Comparison of ENCODE assay signal across 8 cellular contexts in the genomic region with DNA sequence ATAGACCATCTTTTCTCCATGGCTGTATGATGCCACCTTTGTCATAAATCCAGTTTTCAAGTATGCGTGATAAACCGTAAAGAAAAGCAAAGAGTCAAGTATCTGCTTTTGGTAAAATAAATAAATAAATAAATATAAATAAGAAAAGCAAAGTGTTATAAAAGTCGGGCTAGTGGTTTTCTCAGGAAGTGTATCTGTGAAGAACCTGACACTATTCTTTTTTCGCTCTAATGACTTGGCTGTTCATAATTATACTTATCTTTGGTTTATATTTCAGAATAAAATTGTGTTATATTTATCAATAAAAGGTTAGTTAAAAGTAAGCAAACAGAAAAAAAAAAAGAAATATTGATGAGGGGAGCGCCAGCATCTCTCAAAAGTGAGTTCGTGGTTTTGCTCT. TPM values are rescaled to one million over a fixed set of nuclear protein-coding genes. Genes with fewer than 3 reads are reported as not detected.
DNase-seq lines count a peak whose midpoint lies in the region; TF ChIP-seq lines count a peak whose summit lies in the region.

No MANE protein-coding gene starts in this region.

- H3K9me2 ChIP-seq in OCI-LY7 (ENCODE audit: insufficient read depth, low read length), result no peaks in the 10 kb centered on the region

- H3K27me3 ChIP-seq in endodermal cell (ENCODE audit: control insufficient read depth, insufficient read depth, low read length, poor library complexity, severe bottlenecking), result no peaks in the 10 kb centered on the region
- no peaks in the 10 kb centered on the region for H3K27me3 ChIP-seq in neuron (ENCODE audit: insufficient read depth, low read length)

- H3K4me1 ChIP-seq in OCI-LY7 (ENCODE audit: insufficient read depth, low read length, poor library complexity, severe bottlenecking), result peaks cover 18% of the 10 kb centered on the region
- no peaks in the 10 kb centered on the region for H3K4me1 ChIP-seq in endodermal cell (ENCODE audit: control insufficient read depth, insufficient read depth, low read length)
- peaks cover 2% of the 10 kb centered on the region for H3K4me1 ChIP-seq in neuron (ENCODE audit: insufficient read depth, low read length)

- peaks cover 21% of the 10 kb centered on the region; the same call in 1 of the 2 replicates for H3K9me3 ChIP-seq in OCI-LY7 (ENCODE audit: low read length)
- peaks cover 21% of the 10 kb centered on the region for H3K9me3 ChIP-seq in endodermal cell (ENCODE audit: control insufficient read depth, low read length)
- H3K9me3 ChIP-seq in neuron (ENCODE audit: low read length), result peaks cover 7% of the 10 kb centered on the region

- H3K79me2 ChIP-seq in OCI-LY7 (ENCODE audit: insufficient read depth, low read depth, low read length), result 0 out of 2 replicates have a peak, but pooled peaks cover 3% of the 10 kb centered on the region

- WGBS in endodermal cell (ENCODE audit: insufficient coverage in 1 of 2, insufficient read length in 1 of 2), 2 experiments, result 53 to 61% methylated on average over 2 to 4 of the region's 6 CpGs

- no peak for TF ChIP-seq CTCF in CD14-positive monocyte (IDR thresholded peaks at IDR 0.05)
- TF ChIP-seq CTCF in OCI-LY7 (conservative IDR thresholded peaks at IDR 0.05; ENCODE audit: low read length), result no peak
- no peak for TF ChIP-seq CTCF in endodermal cell (conservative IDR thresholded peaks at IDR 0.05)

- H2AFZ ChIP-seq in OCI-LY7 (ENCODE audit: low read length), result peak overlapping the region; percentile 90
- peak overlapping the region; percentile 98 for H2AFZ ChIP-seq in neuron (ENCODE audit: low read depth, low read length)

- peak overlapping the region; percentile 71 for H3K4me3 ChIP-seq in OCI-LY7 (ENCODE audit: low read depth, low read length, poor library complexity, severe bottlenecking)
- peak overlapping the region; percentile 91 for H3K4me3 ChIP-seq in endodermal cell (ENCODE audit: low read length)
- peak overlapping the region; percentile 77 for H3K4me3 ChIP-seq in neuron (ENCODE audit: low read length)

- peak overlapping the region; percentile 82 for H3K4me2 ChIP-seq in OCI-LY7 (ENCODE audit: low read length)

- H3K27ac ChIP-seq in OCI-LY7 (ENCODE audit: low read depth, low read length, poor library complexity, severe bottlenecking) (peak overlapping the region; percentile 29), endodermal cell (ENCODE audit: low read depth, low read length) (no peak overlapping the region)

- DNase-seq in CD14-positive monocyte (ENCODE audit: low spot score) (no peak), OCI-LY7 (ENCODE audit: low spot score) (no peak), endodermal cell (no peak), NCI-H226 (no peak), posterior cingulate gyrus (no peak), DMS153 (lab: John Stamatoyannopoulos, UW) (no peak), OCI-M2 (lab: John Stamatoyannopoulos, UW; ENCODE audit: unreplicated experiment) (no peak)

- H3K36me3 ChIP-seq in OCI-LY7 (ENCODE audit: insufficient read depth, low read length), result no peaks in the 10 kb centered on the region; the same call in 1 of the 2 replicates
- peaks cover 11% of the 10 kb centered on the region for H3K36me3 ChIP-seq in endodermal cell (ENCODE audit: control insufficient read depth, insufficient read depth, low read length)
- no peaks in the 10 kb centered on the region for H3K36me3 ChIP-seq in neuron (ENCODE audit: insufficient read depth, low read length)

- H3K27ac Mint-ChIP-seq in CD14-positive monocyte, result peak overlapping the region in 5 of 7 donors; percentile 72 to 88 (median 78)
- peak overlapping the region; percentile 48 for H3K27ac Mint-ChIP-seq in endodermal cell

- H3K4me1 Mint-ChIP-seq in CD14-positive monocyte (peaks cover 14% of the 10 kb centered on the region), endodermal cell (peaks cover 7% of the 10 kb centered on the region)

- H3K4me3 Mint-ChIP-seq in CD14-positive monocyte (peak overlapping the region; percentile 91 to 95), endodermal cell (peak overlapping the region; percentile 74)

- H3K36me3 Mint-ChIP-seq in CD14-positive monocyte, result peaks cover 9 to 33% of the 10 kb centered on the region in 2 donors
- H3K36me3 Mint-ChIP-seq in endodermal cell (ENCODE audit: low read depth), result peaks cover 40% of the 10 kb centered on the region

- intact Hi-C loops in CD14-positive monocyte (cut with micrococcal nuclease) (no loop called here), OCI-LY7 (cut with micrococcal nuclease; ENCODE audit: unreplicated experiment) (no loop called here), posterior cingulate gyrus (cut with DNase I) (no loop called here)

- POLR2A ChIA-PET in OCI-LY7 (lab: Charles Lee), result interaction anchor here (1.0 to 1.8 kb wide), 4 partner anchors 9 to 82 kb away, joined by 3 to 9 read pairs (median 4); partner anchors contain the start of genes ZFP69B and ZNF684

- TSS peak; percentile 90 for BruUV-seq in OCI-LY7 (replicated peaks; lab: Mats Ljungman, UMichigan)

- CTCF ChIA-PET in OCI-LY7 (lab: Charles Lee; ENCODE audit: unreplicated experiment), result no interaction called here

- no peaks in the 10 kb centered on the region for H4K20me1 ChIP-seq in OCI-LY7 (ENCODE audit: insufficient read depth, low read length)

- peaks cover 0 to 3% (median 2%) of the 10 kb centered on the region in 3 donors for H3K27me3 Mint-ChIP-seq in CD14-positive monocyte (ENCODE audit: low read depth in 3 of 3)
- H3K27me3 Mint-ChIP-seq in endodermal cell (ENCODE audit: insufficient read depth), result peaks cover 2% of the 10 kb centered on the region

- H3K9ac ChIP-seq in endodermal cell (ENCODE audit: extremely low read depth, low read length, poor library complexity, severe bottlenecking), result no peak overlapping the region

- H3K9me3 Mint-ChIP-seq in CD14-positive monocyte (peaks cover 44 to 75% (median 62%) of the 10 kb centered on the region in 7 donors), endodermal cell (peaks cover 43% of the 10 kb centered on the region)

RNA-seq across cellular contexts. Expression of gene EXO5, which starts 0.6 kb away (rescaled TPM):
- 1 to 10 TPM; 1.5 to 2.6 TPM for polyA plus RNA-seq in CD14-positive monocyte
- 11.2 and 12.2 TPM in 2 replicates for total RNA-seq in OCI-LY7 (2014; rRNA removed; shearing (Covaris generic))
- total RNA-seq in OCI-LY7 (2022) (10.2 and 12.7 TPM in 2 replicates), endodermal cell (10 to 100 TPM in 1 of 2 donors, 1 to 10 TPM in 1; 8.6 to 13.3 TPM)
- 8.9 TPM for polyA plus RNA-seq in endodermal cell (2013, experiment 1 of 2)
- polyA plus RNA-seq in endodermal cell (2013, experiment 2 of 2), result 9.9 TPM

RNA-seq across cellular contexts. Expression of gene ZNF684, which starts 23.5 kb away (rescaled TPM):
- 1 to 10 TPM; 2.3 to 3.5 TPM for polyA plus RNA-seq in CD14-positive monocyte
- 5.4 and 6.7 TPM in 2 replicates for total RNA-seq in OCI-LY7 (2014; rRNA removed; shearing (Covaris generic))
- total RNA-seq in OCI-LY7 (2022) (8.8 and 9.3 TPM in 2 replicates), endodermal cell (10 to 100 TPM in 1 of 2 donors, 1 to 10 TPM in 1; 5.1 to 10.4 TPM)
- polyA plus RNA-seq in endodermal cell (2013, experiment 1 of 2), result 5.0 TPM
- 4.9 TPM for polyA plus RNA-seq in endodermal cell (2013, experiment 2 of 2)

RNA-seq across cellular contexts. Expression of gene ZFP69, which starts 30.9 kb away (rescaled TPM):
- polyA plus RNA-seq in CD14-positive monocyte, result 1 to 10 TPM; 2.5 to 3.8 TPM
- 4.3 and 4.8 TPM in 2 replicates for total RNA-seq in OCI-LY7 (2014; rRNA removed; shearing (Covaris generic))
- total RNA-seq in OCI-LY7 (2022), result 5.6 and 6.2 TPM in 2 replicates
- 1 to 10 TPM; 4.9 to 6.0 TPM for total RNA-seq in endodermal cell
- polyA plus RNA-seq in endodermal cell (2013, experiment 1 of 2), result 5.8 TPM
- 6.2 TPM for polyA plus RNA-seq in endodermal cell (2013, experiment 2 of 2)

RNA-seq across cellular contexts. Expression of gene ZFP69B, which starts 57.7 kb away (rescaled TPM):
- polyA plus RNA-seq in CD14-positive monocyte, result under 1 TPM in 1 of 2 donors, not detected in 1; 0.20 TPM
- total RNA-seq in OCI-LY7 (2014; rRNA removed; shearing (Covaris generic)), result 12.7 and 18.2 TPM in 2 replicates
- 26.8 and 28.3 TPM in 2 replicates for total RNA-seq in OCI-LY7 (2022)
- total RNA-seq in endodermal cell, result 10 to 100 TPM in 1 of 2 donors, 1 to 10 TPM in 1; 7.7 to 10.3 TPM
- 9.7 TPM for polyA plus RNA-seq in endodermal cell (2013, experiment 1 of 2)
- 9.7 TPM for polyA plus RNA-seq in endodermal cell (2013, experiment 2 of 2)
